Comparison of ENCODE assay signal across 14 cellular contexts in genomic region chr6:16402501-16402900, GRCh38.
A peak's percentile ranks its signal among the peaks of the same experiment; 100 is the strongest.
DNase-seq lines count a peak whose midpoint lies in the region; ATAC-seq and TF ChIP-seq lines count a peak whose summit lies in the region.
"Had no signal": no experiment of that assay in that cellular context is flagged by ENCODE, and none has a peak within 500 bp of the region (broad histone marks: within the 10 kb centered on the region; RNA-seq: fewer than 3 reads in every experiment).

No MANE protein-coding gene starts in this region.

- peak overlapping the region; percentile 73; the same call in 1 of the 2 replicates for H4K5ac ChIP-seq in IMR-90 (ENCODE audit: low read depth, low read length)

- POLR2A ChIA-PET in IMR-90 (lab: Charles Lee; ENCODE audit: unreplicated experiment), result interaction anchor here (0.5 kb wide), 1 partner anchor 1585 kb away, joined by 5 read pairs; the partner anchor contains the start of gene KIF13A

- peaks cover 48% of the 10 kb centered on the region for H3K4me1 ChIP-seq in IMR-90 (ENCODE audit: control insufficient read depth, insufficient read depth, low read length)
- H3K4me1 ChIP-seq in ascending aorta, result peaks cover 16 to 50% of the 10 kb centered on the region in 2 donors
- H3K4me1 ChIP-seq in stomach smooth muscle (ENCODE audit: control insufficient read depth, insufficient read depth, low read length), result peaks cover 47% of the 10 kb centered on the region
- H3K4me1 ChIP-seq: lower lobe of right lung had no signal

- H3K9ac ChIP-seq in IMR-90 (ENCODE audit: low read depth, low read length) (no peak overlapping the region), stomach smooth muscle (ENCODE audit: low read length in 2 of 2) (no peak overlapping the region)

- in situ Hi-C loops in IMR-90 (cut with MboI; ENCODE audit: low sequenced_read_pairs), result loop anchor here (10.0 kb wide), 1 partner anchor 362 kb away; the partner anchor contains the start of gene ATXN1

- no peak overlapping the region for H2AK9ac ChIP-seq in IMR-90 (replicated peaks; ENCODE audit: low read depth, low read length, poor library complexity)

- H3K79me1 ChIP-seq in IMR-90 (ENCODE audit: low read depth in 1 of 2, low read length in 2 of 2), result peaks cover 13 to 40% of the 10 kb centered on the region in 2 experiments

- H3K4ac ChIP-seq in IMR-90 (ENCODE audit: low read depth, low read length), result no peak overlapping the region

- H3K23ac ChIP-seq in IMR-90 (ENCODE audit: low read depth, low read length), result no peak overlapping the region

- H3K27ac ChIP-seq in IMR-90 (ENCODE audit: insufficient read depth, low read length) (no peak overlapping the region), ascending aorta (peak overlapping the region; percentile 16), stomach smooth muscle (ENCODE audit: low read length) (peak overlapping the region; percentile 37)
- H3K27ac ChIP-seq: C4-2B, lower lobe of right lung, upper lobe of right lung had no signal

- intact Hi-C loops in IMR-90 (cut with micrococcal nuclease), result loop anchor here (5.0 to 10.0 kb wide), 3 partner anchors 110 to 562 kb away; partner anchors contain the start of gene ATXN1
- intact Hi-C loops in ascending aorta (cut with DNase I), result no loop called here

- DNase-seq in IMR-90, result no peak
- no peak for DNase-seq in ascending aorta (ENCODE audit: low spot score in 2 of 2)
- DNase-seq in islet precursor cell, result peak; percentile 67
- DNase-seq in NOMO-1 treated with DMSO at 0.1 percent for 48 hours (lab: John Stamatoyannopoulos, UW; ENCODE audit: unreplicated experiment), result no peak
- DNase-seq in T-helper 1 cell, result no peak
- DNase-seq in effector CD4-positive, alpha-beta T cell, result no peak
- DNase-seq in superior temporal gyrus (ENCODE audit: extremely low spot score), result no peak
- DNase-seq: cortex of kidney, DND-41, lower lobe of right lung, MV-4-11, upper lobe of right lung had no signal

- no peak overlapping the region for H3K56ac ChIP-seq in IMR-90 (ENCODE audit: extremely low read depth, insufficient read depth, low read length)

- H4K20me1 ChIP-seq in IMR-90 (ENCODE audit: insufficient read depth, low read length), result no peaks in the 10 kb centered on the region

- dilution Hi-C loops in IMR-90 (cut with HindIII; ENCODE audit: low sequenced_read_pairs, unreplicated experiment), result no loop called here

- H4K8ac ChIP-seq in IMR-90 (ENCODE audit: low read depth in 2 of 2, low read length in 2 of 2), result no peak overlapping the region

- no peak overlapping the region for H2BK5ac ChIP-seq in IMR-90 (ENCODE audit: low read depth, low read length, poor library complexity, severe bottlenecking)

- H3K4me2 ChIP-seq in IMR-90 (ENCODE audit: low read depth, low read length), result no peak overlapping the region

- no peaks in the 10 kb centered on the region for H3K9me3 ChIP-seq in IMR-90 (ENCODE audit: control insufficient read depth, insufficient read depth, low read length)
- H3K9me3 ChIP-seq in ascending aorta, result no peaks in the 10 kb centered on the region
- no peaks in the 10 kb centered on the region for H3K9me3 ChIP-seq in stomach smooth muscle (ENCODE audit: control insufficient read depth in 2 of 2, low read length in 2 of 2)
- H3K9me3 ChIP-seq: lower lobe of right lung, upper lobe of right lung had no signal

- H3K27me3 ChIP-seq in IMR-90 (ENCODE audit: control insufficient read depth, insufficient read depth, low read length), result no peaks in the 10 kb centered on the region
- no peaks in the 10 kb centered on the region for H3K27me3 ChIP-seq in ascending aorta
- no peaks in the 10 kb centered on the region for H3K27me3 ChIP-seq in stomach smooth muscle (ENCODE audit: control insufficient read depth in 1 of 2, insufficient read depth in 2 of 2, low read length in 2 of 2)
- H3K27me3 ChIP-seq: upper lobe of right lung had no signal

- H2AK5ac ChIP-seq in IMR-90 (ENCODE audit: low read depth, low read length), result 0 out of 2 replicates have a peak overlapping the region, but pooled peaks have one; percentile 7

- TF ChIP-seq CTCF in IMR-90 (conservative IDR thresholded peaks at IDR 0.05; ENCODE audit: low read depth, low read length), result no peak
- TF ChIP-seq CTCF in ascending aorta (IDR thresholded peaks at IDR 0.05), result no peak

- H3K9me1 ChIP-seq in IMR-90 (ENCODE audit: insufficient read depth, low read length), result peaks cover 25% of the 10 kb centered on the region; the same call in 1 of the 2 replicates

- 0 out of 2 replicates have a peak overlapping the region, but pooled peaks have one; percentile 67 for H3K18ac ChIP-seq in IMR-90 (ENCODE audit: low read depth, low read length)

- BruUV-seq in IMR-90 (replicated peaks; lab: Mats Ljungman, UMichigan), result no TSS peak

- H2AFZ ChIP-seq in IMR-90 (replicated peaks; ENCODE audit: low read length, poor library complexity), result no peak overlapping the region

- TF ChIP-seq POLR2A in IMR-90 (IDR thresholded peaks at IDR 0.05; ENCODE audit: low read depth, low read length), result no peak

- CTCF ChIA-PET in IMR-90 (lab: Yijun Ruan, JAX), result interaction anchor here (0.6 to 1.0 kb wide), 3 partner anchors 30 to 331 kb away, joined by 3 to 6 read pairs (median 4); no protein-coding TSS in a partner anchor

- no peak overlapping the region for H2BK15ac ChIP-seq in IMR-90 (ENCODE audit: low read depth, low read length)

- no peak overlapping the region for H2BK120ac ChIP-seq in IMR-90 (ENCODE audit: low read depth, low read length)

- H2BK20ac ChIP-seq in IMR-90 (ENCODE audit: low read depth, low read length), result no peak overlapping the region

- H3K36me3 ChIP-seq in IMR-90 (ENCODE audit: control insufficient read depth, insufficient read depth, low read length) (peaks cover 6% of the 10 kb centered on the region), ascending aorta (no peaks in the 10 kb centered on the region), stomach smooth muscle (ENCODE audit: control insufficient read depth in 2 of 2, insufficient read depth in 2 of 2, low read length in 2 of 2) (no peaks in the 10 kb centered on the region)
- H3K36me3 ChIP-seq: lower lobe of right lung, upper lobe of right lung had no signal

- no peak overlapping the region; the same call in 1 of the 2 replicates for H3K14ac ChIP-seq in IMR-90 (replicated peaks; ENCODE audit: low read depth, low read length)

- no peak for TF ChIP-seq RAD21 in IMR-90 (IDR thresholded peaks at IDR 0.05; ENCODE audit: low read length)

- peak overlapping the region; percentile 1; the same call in 1 of the 2 replicates for H4K91ac ChIP-seq in IMR-90 (ENCODE audit: insufficient read depth, low read depth, low read length)

- no peak for ATAC-seq in IMR-90 (ENCODE audit: low read depth)
- ATAC-seq: lower lobe of right lung, upper lobe of right lung had no signal

- H3K4me3 ChIP-seq in IMR-90 (ENCODE audit: insufficient read depth, low read depth, low read length) (no peak overlapping the region), ascending aorta (no peak overlapping the region), stomach smooth muscle (ENCODE audit: low read length in 2 of 2) (no peak overlapping the region)
- H3K4me3 ChIP-seq: lower lobe of right lung, upper lobe of right lung had no signal

- no CpG with 5 or more reads among the region's 2 CpGs for WGBS in IMR-90 (ENCODE audit: extremely low coverage in 2 of 2, insufficient read length in 1 of 2), 2 experiments

TF ChIP-seq in IMR-90, 13 proteins besides CTCF, POLR2A, EP300 and RAD21:
- TF ChIP-seq MAZ (IDR thresholded peaks at IDR 0.05; ENCODE audit: borderline replicate concordance, low read depth, low read length), result no peak
- TF ChIP-seq MXI1 (IDR thresholded peaks at IDR 0.05; ENCODE audit: borderline replicate concordance, low read depth, low read length), result no peak
- no peak for TF ChIP-seq MAFK (IDR thresholded peaks at IDR 0.05; ENCODE audit: low read depth, low read length)
- TF ChIP-seq CEBPB (IDR thresholded peaks at IDR 0.05; ENCODE audit: low read depth, low read length), result no peak
- TF ChIP-seq NFE2L2 (IDR thresholded peaks at IDR 0.05; ENCODE audit: low read depth, low read length), result no peak
- no peak for TF ChIP-seq RFX5 (IDR thresholded peaks at IDR 0.05; ENCODE audit: low read depth, low read length)
- TF ChIP-seq CHD1 (IDR thresholded peaks at IDR 0.05; ENCODE audit: low read depth, low read length), result no peak
- TF ChIP-seq, protein P1, sequence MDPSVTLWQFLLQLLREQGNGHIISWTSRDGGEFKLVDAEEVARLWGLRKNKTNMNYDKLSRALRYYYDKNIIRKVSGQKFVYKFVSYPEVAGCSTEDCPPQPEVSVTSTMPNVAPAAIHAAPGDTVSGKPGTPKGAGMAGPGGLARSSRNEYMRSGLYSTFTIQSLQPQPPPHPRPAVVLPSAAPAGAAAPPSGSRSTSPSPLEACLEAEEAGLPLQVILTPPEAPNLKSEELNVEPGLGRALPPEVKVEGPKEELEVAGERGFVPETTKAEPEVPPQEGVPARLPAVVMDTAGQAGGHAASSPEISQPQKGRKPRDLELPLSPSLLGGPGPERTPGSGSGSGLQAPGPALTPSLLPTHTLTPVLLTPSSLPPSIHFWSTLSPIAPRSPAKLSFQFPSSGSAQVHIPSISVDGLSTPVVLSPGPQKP (IDR thresholded peaks at IDR 0.05; ENCODE audit: borderline replicate concordance, low read depth, low read length), result no peak
- no peak for TF ChIP-seq SMC3 (IDR thresholded peaks at IDR 0.05; ENCODE audit: low read depth, low read length)
